Comparison of ENCODE assay signal across 17 cellular contexts in the genomic region with DNA sequence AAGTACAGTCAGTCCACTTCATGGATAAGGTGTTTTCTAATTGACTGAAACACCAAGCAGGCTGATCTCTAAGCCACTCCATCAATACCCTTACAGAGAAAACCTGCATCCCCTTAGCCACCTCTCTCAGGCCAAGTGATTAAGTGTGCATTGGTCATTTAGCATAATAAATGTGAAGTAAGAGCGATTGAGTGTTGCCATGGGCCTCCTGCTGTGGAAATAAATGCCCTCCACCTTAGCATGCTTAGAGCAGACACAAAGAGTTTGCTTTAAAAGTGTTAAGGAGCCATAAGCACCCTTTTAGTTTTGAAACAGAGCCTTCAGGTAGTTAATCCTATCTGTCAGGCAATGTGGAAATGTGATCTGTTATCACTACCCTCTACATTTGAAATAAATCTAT.
DNase-seq lines count a peak whose midpoint lies in the region; ATAC-seq, FAIRE-seq and TF ChIP-seq lines count a peak whose summit lies in the region.
"Had no signal": no experiment of that assay in that cellular context is flagged by ENCODE, and none has a peak within 500 bp of the region (broad histone marks: within the 10 kb centered on the region; RNA-seq: fewer than 3 reads in every experiment).

No MANE protein-coding gene starts in this region.

- ATAC-seq in heart left ventricle = no peak
- ATAC-seq: Right ventricle myocardium inferior had no signal

- H3K9ac ChIP-seq in NT2/D1 (ENCODE audit: insufficient read length, low read depth) = no peak overlapping the region

- no peak overlapping the region for H3K4me3 ChIP-seq in NT2/D1 (ENCODE audit: insufficient read length, low read depth)
- no peak overlapping the region for H3K4me3 ChIP-seq in heart left ventricle
- H3K4me3 ChIP-seq: SJSA1 had no signal

- H3K4me1 ChIP-seq in NT2/D1 (ENCODE audit: insufficient read depth, insufficient read length) (no peaks in the 10 kb centered on the region), heart left ventricle (no peaks in the 10 kb centered on the region)
- H3K4me1 ChIP-seq: SJSA1 had no signal

- DNase-seq in NCI-H748 (lab: John Stamatoyannopoulos, UW; ENCODE audit: unreplicated experiment) (peak; percentile 12), NCI-H748 treated with DMSO at 0.1 percent for 48 hours (lab: John Stamatoyannopoulos, UW) (no peak), NT2/D1 (ENCODE audit: low read depth, low spot score) (peak; percentile 71), iPS DF 4.7 (ENCODE audit: extremely low read depth, low spot score) (peak; percentile 49), HTR-8/SVneo (ENCODE audit: insufficient read length, low spot score) (no peak), heart left ventricle (no peak), Kasumi-1 (lab: John Stamatoyannopoulos, UW) (no peak)
- DNase-seq: GDM1, H7, KG1, NCI-H1092 treated with DMSO at 0.1 percent for 48 hours, NCI-H2107, NCI-H2227 treated with DMSO at 0.1 percent for 48 hours, NCI-H510A had no signal

- H3K36me3 ChIP-seq in NT2/D1 (ENCODE audit: insufficient read depth, insufficient read length, low read length) (no peaks in the 10 kb centered on the region), heart left ventricle (no peaks in the 10 kb centered on the region)
- H3K36me3 ChIP-seq: SJSA1 had no signal

- H3K27ac ChIP-seq in heart left ventricle = no peak overlapping the region
- H3K27ac ChIP-seq: SJSA1 had no signal

- intact Hi-C loops in heart left ventricle (cut with DNase I) = no loop called here

- no peak for TF ChIP-seq CTCF in heart left ventricle (IDR thresholded peaks at IDR 0.05)

- FAIRE-seq in HTR-8/SVneo (lab: Jason Lieb, UNC) = no peak
- FAIRE-seq: GM19239 had no signal

- 16 to 41% (median 20%) methylated on average over 1 of the region's 1 CpG for WGBS in heart left ventricle, 4 donors

- H3K9me3 ChIP-seq in NT2/D1 (ENCODE audit: insufficient read depth, low read length) (peaks cover 4% of the 10 kb centered on the region; the same call in 1 of the 2 replicates), heart left ventricle (no peaks in the 10 kb centered on the region)
- H3K9me3 ChIP-seq: SJSA1 had no signal

- TF ChIP-seq POLR2A in heart left ventricle (IDR thresholded peaks at IDR 0.05) = no peak

- no peaks in the 10 kb centered on the region for H3K27me3 ChIP-seq in NT2/D1 (ENCODE audit: insufficient read depth, insufficient read length)
- no peaks in the 10 kb centered on the region for H3K27me3 ChIP-seq in heart left ventricle
- H3K27me3 ChIP-seq: SJSA1 had no signal

Comparison
In these comparisons a context has a peak if more than half of its experiments do, and no peak if none do; other contexts are left out.
1. DNase-seq: peak in NCI-H748 (single experiment), NT2/D1 (single experiment) and iPS DF 4.7 (single experiment); none in NCI-H748 treated with DMSO at 0.1 percent for 48 hours (single experiment), HTR-8/SVneo (single experiment), heart left ventricle (0 of 5) and Kasumi-1 (0 of 2).